Comparison of ENCODE assay signal across 2 cellular contexts in genomic region chr10:31758495-31758894, GRCh38.
TF ChIP-seq lines count a peak whose summit lies in the region.

No MANE protein-coding gene starts in this region.

TF ChIP-seq in A549, 52 proteins besides CTCF, POLR2A, EP300 and RAD21 (continued from another document):
- TF ChIP-seq USF2 (IDR thresholded peaks at IDR 0.05) (no peak), MAZ (IDR thresholded peaks at IDR 0.05; ENCODE audit: borderline replicate concordance, low read depth, low read length) (no peak)

TF ChIP-seq in GM23338, 12 proteins besides CTCF, POLR2A, EP300 and RAD21 (continued from another document):
- no peak for TF ChIP-seq ZNF462 (CRISPR knock-in tag; IDR thresholded peaks at IDR 0.05)
- no peak for TF ChIP-seq CREB1 (CRISPR knock-in tag; IDR thresholded peaks at IDR 0.05; ENCODE audit: low read depth)
- TF ChIP-seq EZH2phosphoT487 (IDR thresholded peaks at IDR 0.05; ENCODE audit: unreplicated experiment) = no peak
- TF ChIP-seq JUNB (IDR thresholded peaks at IDR 0.05; ENCODE audit: unreplicated experiment) = no peak
- TF ChIP-seq EZH2 (IDR thresholded peaks at IDR 0.05; ENCODE audit: low read depth, unreplicated experiment) = no peak
- TF ChIP-seq ZNF114 (CRISPR knock-in tag; IDR thresholded peaks at IDR 0.05) = no peak
